Comparison of ENCODE assay signal across 8 cellular contexts in genomic region chr22:21865041-21865440, GRCh38. TPM values are rescaled to one million over a fixed set of nuclear protein-coding genes. Genes with fewer than 3 reads are reported as not detected.
DNase-seq lines count a peak whose midpoint lies in the region; ATAC-seq and TF ChIP-seq lines count a peak whose summit lies in the region.

No MANE protein-coding gene starts in this region.

- peak overlapping the region; percentile 93 for H3K9ac ChIP-seq in Karpas-422 (ENCODE audit: low read length)
- H3K9ac ChIP-seq in mesendoderm (ENCODE audit: low read length), result no peak overlapping the region

- no peaks in the 10 kb centered on the region for H3K9me2 ChIP-seq in Karpas-422 (replicated peaks; ENCODE audit: insufficient read depth, low read length)

- no peak overlapping the region for H2BK5ac ChIP-seq in mesendoderm (ENCODE audit: low read length)

- no peak overlapping the region for H3K27ac ChIP-seq in CD8-positive, alpha-beta memory T cell (ENCODE audit: low read depth, low read length)
- H3K27ac ChIP-seq in Karpas-422 (ENCODE audit: low read length) (0 out of 2 replicates have a peak overlapping the region, but pooled peaks have one; percentile 3), mesendoderm (ENCODE audit: low read depth, low read length) (no peak overlapping the region)

- H3K27me3 ChIP-seq in CD8-positive, alpha-beta memory T cell (ENCODE audit: insufficient read depth, low read length, poor library complexity, severe bottlenecking), result no peaks in the 10 kb centered on the region
- H3K27me3 ChIP-seq in Karpas-422 (ENCODE audit: low read length) (no peaks in the 10 kb centered on the region), mesendoderm (ENCODE audit: insufficient read depth, low read length, poor library complexity) (no peaks in the 10 kb centered on the region)

- peaks cover 63% of the 10 kb centered on the region for H3K4me1 ChIP-seq in CD8-positive, alpha-beta memory T cell (ENCODE audit: insufficient read depth, low read length)
- H3K4me1 ChIP-seq in Karpas-422 (ENCODE audit: low read length) (peaks cover 53% of the 10 kb centered on the region), mesendoderm (ENCODE audit: control insufficient read depth, low read depth, low read length) (peaks cover 5% of the 10 kb centered on the region)

- no peaks in the 10 kb centered on the region for H3K9me3 ChIP-seq in CD8-positive, alpha-beta memory T cell (ENCODE audit: low read length)
- H3K9me3 ChIP-seq in Karpas-422 (ENCODE audit: low read length), result no peaks in the 10 kb centered on the region

- no peak overlapping the region for H4K5ac ChIP-seq in mesendoderm (ENCODE audit: low read length)

- H3K56ac ChIP-seq in mesendoderm (ENCODE audit: low read length), result no peak overlapping the region

- peaks cover 64 to 80% (median 76%) of the 10 kb centered on the region in 3 donors for H3K4me1 Mint-ChIP-seq in CD8-positive, alpha-beta memory T cell

- peaks cover 26% of the 10 kb centered on the region; the same call in 1 of the 2 replicates for H4K20me1 ChIP-seq in Karpas-422 (ENCODE audit: insufficient read depth, low read depth, low read length)

- H2AK5ac ChIP-seq in mesendoderm (ENCODE audit: low read length), result no peak overlapping the region

- in situ Hi-C loops in astrocyte of the spinal cord (cut with HindIII; ENCODE audit: low sequenced_read_pairs), result no loop called here

- no peak overlapping the region for H2BK15ac ChIP-seq in mesendoderm (replicated peaks; ENCODE audit: low read depth)

- POLR2A ChIA-PET in CD8-positive, alpha-beta memory T cell (lab: Charles Lee), result no interaction called here

- H3K79me2 ChIP-seq in Karpas-422 (ENCODE audit: low read length) (peaks cover 69% of the 10 kb centered on the region), mesendoderm (ENCODE audit: control insufficient read depth, insufficient read depth, low read length) (peaks cover 54% of the 10 kb centered on the region)

- peaks cover 0 to 1% of the 10 kb centered on the region in 2 donors for H3K27me3 Mint-ChIP-seq in CD8-positive, alpha-beta memory T cell

- ATAC-seq in HG02970 (IDR thresholded peaks at IDR 0.05; ENCODE audit: low FRiP score, unreplicated experiment), result no peak

- no peak overlapping the region for H2AFZ ChIP-seq in Karpas-422 (ENCODE audit: low read length)

- H3K4me3 Mint-ChIP-seq in CD8-positive, alpha-beta memory T cell, result peak overlapping the region; percentile 92 to 99 (median 98)

- no peak overlapping the region for H3K4ac ChIP-seq in mesendoderm (ENCODE audit: low read depth, low read length)

- no peaks in the 10 kb centered on the region for H3K9me3 Mint-ChIP-seq in CD8-positive, alpha-beta memory T cell

- no peak for DNase-seq in CD8-positive, alpha-beta memory T cell
- DNase-seq in Karpas-422, result no peak
- peak; percentile 82 for DNase-seq in astrocyte of the spinal cord (ENCODE audit: low read depth, low spot score)
- peak; percentile 62 for DNase-seq in mesendoderm
- DNase-seq in 8988T, result no peak
- DNase-seq in NCI-H510A treated with DMSO at 0.1 percent for 48 hours (lab: John Stamatoyannopoulos, UW), result no peak
- DNase-seq in NCI-H1417 treated with DMSO at 0.1 percent for 48 hours (lab: John Stamatoyannopoulos, UW), result no peak

- no peak overlapping the region for H2BK120ac ChIP-seq in mesendoderm (ENCODE audit: low read depth, low read length)

- H3K18ac ChIP-seq in mesendoderm (ENCODE audit: low read length), result no peak overlapping the region

- CTCF ChIA-PET in CD8-positive, alpha-beta memory T cell (lab: Charles Lee), result interaction anchor here (2.0 kb wide), 1 partner anchor 98 kb away, joined by 4 read pairs; no protein-coding TSS in a partner anchor

- no peak overlapping the region for H3K4me3 ChIP-seq in CD8-positive, alpha-beta memory T cell (ENCODE audit: low read length)
- H3K4me3 ChIP-seq in Karpas-422 (ENCODE audit: low read length), result peak overlapping the region; percentile 68
- H3K4me3 ChIP-seq in astrocyte of the spinal cord (ENCODE audit: low read depth, low read length), result no peak overlapping the region
- H3K4me3 ChIP-seq in mesendoderm (ENCODE audit: low read length), result no peak overlapping the region

- no peak for TF ChIP-seq CTCF in astrocyte of the spinal cord (IDR thresholded peaks at IDR 0.05; ENCODE audit: low read depth, low read length)

- no peaks in the 10 kb centered on the region for H3K36me3 ChIP-seq in CD8-positive, alpha-beta memory T cell (ENCODE audit: insufficient read depth, low read length)
- H3K36me3 ChIP-seq in Karpas-422 (ENCODE audit: insufficient read depth, low read length) (no peaks in the 10 kb centered on the region), mesendoderm (ENCODE audit: control insufficient read depth, insufficient read depth, low read length) (no peaks in the 10 kb centered on the region)

- H3K27ac Mint-ChIP-seq in CD8-positive, alpha-beta memory T cell, result peak overlapping the region; percentile 10 to 97 (median 58)

- H3K4me2 ChIP-seq in Karpas-422 (ENCODE audit: low read depth, low read length, poor library complexity, severe bottlenecking) (peak overlapping the region; percentile 90), mesendoderm (ENCODE audit: low read length) (no peak overlapping the region)

- no peak overlapping the region for H4K8ac ChIP-seq in mesendoderm (ENCODE audit: low read depth, low read length)

- H3K23ac ChIP-seq in mesendoderm (ENCODE audit: low read length), result no peak overlapping the region

- WGBS in mesendoderm (ENCODE audit: extremely low coverage, insufficient coverage, low lambda C conversion rate), result no CpG with 5 or more reads among the region's 3 CpGs

- peaks cover 0 to 20% (median 2%) of the 10 kb centered on the region in 3 donors for H3K36me3 Mint-ChIP-seq in CD8-positive, alpha-beta memory T cell

- H3K79me1 ChIP-seq in mesendoderm (ENCODE audit: low read length), result peaks cover 17% of the 10 kb centered on the region

RNA-seq across cellular contexts. Expression of gene MAPK1, which starts 2.4 kb away (rescaled TPM):
- total RNA-seq in CD8-positive, alpha-beta memory T cell, result 100 to 1,000 TPM; 132 to 134 TPM
- polyA plus RNA-seq in CD8-positive, alpha-beta memory T cell, result 103 TPM
- total RNA-seq in Karpas-422 (2014; rRNA removed; shearing (Covaris generic); ENCODE audit: low replicate concordance), result 38.9 and 53.6 TPM in 2 replicates
- polyA plus RNA-seq in mesendoderm (2013, experiment 1 of 2), result 35.4 TPM
- polyA plus RNA-seq in mesendoderm (2013, experiment 2 of 2), result 37.6 TPM

Comparison
In these comparisons a context has a peak if more than half of its experiments do, and no peak if none do; other contexts are left out.
1. DNase-seq: peak in astrocyte of the spinal cord (single experiment) and mesendoderm (single experiment); none in CD8-positive, alpha-beta memory T cell (0 of 5), Karpas-422 (single experiment), 8988T (single experiment), NCI-H510A treated with DMSO at 0.1 percent for 48 hours (single experiment) and NCI-H1417 treated with DMSO at 0.1 percent for 48 hours (single experiment).